In the genomic region with DNA sequence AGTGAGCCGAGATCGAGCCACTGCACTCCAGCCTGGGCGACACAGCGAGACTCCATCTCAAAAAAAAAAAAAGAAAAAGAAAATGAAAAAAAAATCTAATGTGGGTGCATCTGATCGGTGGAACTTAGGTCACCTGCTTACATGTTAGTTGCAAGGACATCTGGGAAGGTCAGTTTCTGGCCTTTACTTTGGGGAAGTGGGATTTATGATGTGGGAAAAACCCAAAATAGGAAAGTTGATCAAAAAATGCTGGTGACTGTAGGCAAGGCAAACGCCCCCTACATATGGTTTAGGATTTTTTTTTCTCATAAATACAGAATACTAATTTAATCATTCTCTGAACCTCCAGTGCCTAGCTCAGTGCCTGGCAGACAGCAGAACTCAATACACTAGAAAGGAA, we compare ENCODE assay signal across 18 cellular contexts.
DNase-seq lines count a peak whose midpoint lies in the region; ATAC-seq, FAIRE-seq and TF ChIP-seq lines count a peak whose summit lies in the region.
"Had no signal": no experiment of that assay in that cellular context is flagged by ENCODE, and none has a peak within 500 bp of the region (broad histone marks: within the 10 kb centered on the region; RNA-seq: fewer than 3 reads in every experiment).

No MANE protein-coding gene starts in this region.

- H4K91ac ChIP-seq in H9 (ENCODE audit: insufficient read length, low read depth, low read length) = no peak overlapping the region

- H3K36me3 Mint-ChIP-seq in neural crest cell (ENCODE audit: low read depth) = no peaks in the 10 kb centered on the region
- H3K36me3 Mint-ChIP-seq in H9 (ENCODE audit: insufficient read depth in 1 of 3, low read depth in 3 of 3) = no peaks in the 10 kb centered on the region

- H2AFZ ChIP-seq in K562 (ENCODE audit: low read depth, low read length) (peak overlapping the region; percentile 42; the same call in 1 of the 2 replicates), H9 (ENCODE audit: low read length) (no peak overlapping the region)

- TF ChIP-seq POLR2A in K562 (conservative IDR thresholded peaks at IDR 0.05) = no peak
- no peak for TF ChIP-seq POLR2A in Peyer's patch (IDR thresholded peaks at IDR 0.05)

- FAIRE-seq in K562 (lab: Jason Lieb, UNC) = no peak
- FAIRE-seq: D721Med, endothelial cell of umbilical vein had no signal

- in situ Hi-C loops in K562 (cut with MboI) = no loop called here

- no peak overlapping the region for H3K56ac ChIP-seq in H9 (ENCODE audit: insufficient read length, low read depth, low read length)

- no peaks in the 10 kb centered on the region for H4K20me1 ChIP-seq in BLaER1 treated with 17β-estradiol and CSF1 and Interleukin-3, amounts not matched to agents 10 nM and 100 nM
- no peaks in the 10 kb centered on the region for H4K20me1 ChIP-seq in K562 (replicated peaks; ENCODE audit: control insufficient read depth, insufficient read depth, low read length)
- no peaks in the 10 kb centered on the region for H4K20me1 ChIP-seq in H9 (ENCODE audit: control insufficient read depth, insufficient read depth, insufficient read length)

- H3K9me3 ChIP-seq in BLaER1 treated with 17β-estradiol and CSF1 and Interleukin-3, amounts not matched to agents 10 nM and 100 nM (replicated peaks in 1 of 11) = no peaks in the 10 kb centered on the region
- H3K9me3 ChIP-seq in HEK293 (ENCODE audit: control insufficient read depth, insufficient read depth, low read depth, low read length) = no peaks in the 10 kb centered on the region
- H3K9me3 ChIP-seq in K562 (replicated peaks; ENCODE audit: control insufficient read depth, insufficient read depth, low read depth, low read length) = no peaks in the 10 kb centered on the region
- no peaks in the 10 kb centered on the region for H3K9me3 ChIP-seq in Peyer's patch
- no peaks in the 10 kb centered on the region for H3K9me3 ChIP-seq in H9 (ENCODE audit: control insufficient read depth, low read depth, low read length)
- H3K9me3 ChIP-seq: body of pancreas, spleen, suprapubic skin had no signal

- no peak overlapping the region for H2BK15ac ChIP-seq in H9 (ENCODE audit: low read depth, low read length)

- 0 out of 22 replicates have a peak overlapping the region, but pooled peaks of 1 of the 11 experiments have one; percentile 4 for H3K9ac ChIP-seq in BLaER1 treated with 17β-estradiol and CSF1 and Interleukin-3, amounts not matched to agents 10 nM and 100 nM
- no peak overlapping the region for H3K9ac ChIP-seq in K562 (ENCODE audit: insufficient read depth in 1 of 2, low read depth in 2 of 2, low read length in 2 of 2)
- no peak overlapping the region for H3K9ac ChIP-seq in H9 (ENCODE audit: extremely low read depth, insufficient read length, low read length)

- DNase-seq in K562 (ENCODE audit: extremely low read depth in 1 of 4, low spot score in 3 of 4) (no peak), neural crest cell (ENCODE audit: low read depth, low spot score) (no peak), Peyer's patch (no peak), NCI-H82 treated with DMSO at 0.1 percent for 48 hours (lab: John Stamatoyannopoulos, UW; ENCODE audit: unreplicated experiment) (no peak), H9 (no peak)
- DNase-seq: activated CD4-positive, CD25-positive, alpha-beta regulatory T cell treated with anti-CD3 and anti-CD28 coated beads, Interleukin-2, amount 50 U/mL, for 72 hours; body of pancreas; GOT3; NCI-H146; spleen; T1000 had no signal

- 37% methylated on average over 3 of the region's 6 CpGs for WGBS in K562 (ENCODE audit: insufficient coverage, low coverage, missing lambda C conversion rate)
- WGBS in H9 (ENCODE audit: extremely low coverage, insufficient read length, low lambda C conversion rate) = no CpG with 5 or more reads among the region's 6 CpGs

- H3K27me3 Mint-ChIP-seq in neural crest cell (ENCODE audit: low read depth) (no peaks in the 10 kb centered on the region), H9 (ENCODE audit: low read depth) (no peaks in the 10 kb centered on the region)

- H2BK12ac ChIP-seq in H9 (ENCODE audit: insufficient read length, low read depth, low read length) = no peak overlapping the region

- POLR2A ChIA-PET in HEK293 (lab: Yijun Ruan, JAX) = no interaction called here
- POLR2A ChIA-PET in K562 (lab: Yijun Ruan, JAX) = no interaction called here

- no peak overlapping the region for H3K4ac ChIP-seq in H9 (ENCODE audit: low read depth, low read length)

- H3K9me1 ChIP-seq in K562 (ENCODE audit: control insufficient read depth, insufficient read depth, low read length) = no peaks in the 10 kb centered on the region

- H3K79me1 ChIP-seq in H9 (ENCODE audit: insufficient read depth, low read depth, low read length, poor library complexity, severe bottlenecking) = no peaks in the 10 kb centered on the region

- H3K14ac ChIP-seq in H9 (ENCODE audit: insufficient read depth, low read length) = no peak overlapping the region

- no peak overlapping the region for H4K5ac ChIP-seq in H9 (ENCODE audit: insufficient read length, low read depth, low read length)

- H3K23me2 ChIP-seq in H9 (ENCODE audit: insufficient read length, low read depth, low read length, poor library complexity, severe bottlenecking) = peaks cover 4% of the 10 kb centered on the region

- no peak for TF ChIP-seq CTCF in HEK293 (tag by site-specific recombination; IDR thresholded peaks at IDR 0.05)
- TF ChIP-seq CTCF in K562 (IDR thresholded peaks at IDR 0.05 in 2 of 3, conservative IDR thresholded peaks at IDR 0.05 in 1 of 3; ENCODE audit: insufficient read depth in 2 of 3, low read depth in 1 of 3, low read length in 3 of 3) = no peak
- no peak for TF ChIP-seq CTCF in neural crest cell (conservative IDR thresholded peaks at IDR 0.05)
- TF ChIP-seq CTCF in Peyer's patch (IDR thresholded peaks at IDR 0.05) = no peak
- TF ChIP-seq CTCF in H9 (conservative IDR thresholded peaks at IDR 0.05) = no peak

- H3K79me2 ChIP-seq in K562 (ENCODE audit: control insufficient read depth, insufficient read depth, low read length) (no peaks in the 10 kb centered on the region), H9 (ENCODE audit: insufficient read depth, low read length) (no peaks in the 10 kb centered on the region)

- H3K4me3 ChIP-seq in BLaER1 treated with 17β-estradiol and CSF1 and Interleukin-3, amounts not matched to agents 10 nM and 100 nM = no peak overlapping the region
- H3K4me3 ChIP-seq in HEK293 (ENCODE audit: low read depth, low read length) (no peak overlapping the region), K562 (no peak overlapping the region), Peyer's patch (no peak overlapping the region)
- H3K4me3 ChIP-seq: body of pancreas, coronary artery, spleen, suprapubic skin had no signal

- ATAC-seq in K562 (no peak), GM19023 (IDR thresholded peaks at IDR 0.05; ENCODE audit: unreplicated experiment) (no peak)
- ATAC-seq: body of pancreas had no signal

- CTCF ChIA-PET in HEK293 (lab: Yijun Ruan, JAX) = interaction anchor here (0.6 to 1.7 kb wide), 2 partner anchors 22 to 27 kb away, joined by 3 to 4 read pairs; no protein-coding TSS in a partner anchor
- CTCF ChIA-PET in K562 (lab: Yijun Ruan, JAX; ENCODE audit: low intra/inter-chr PET ratio) = no interaction called here

- no peak overlapping the region for H3T11ph ChIP-seq in H9 (ENCODE audit: low read length)

- peaks cover 37% of the 10 kb centered on the region for H3K4me1 Mint-ChIP-seq in neural crest cell
- peaks cover 48 to 53% of the 10 kb centered on the region in 2 experiments for H3K4me1 Mint-ChIP-seq in H9

- no peak overlapping the region for H2AK5ac ChIP-seq in H9 (ENCODE audit: insufficient read length, low read length)

- intact Hi-C loops in K562 (cut with micrococcal nuclease) = loop anchor here (5.0 kb wide), 1 partner anchor 72 kb away; a partner anchor contains a TSS

- peaks cover 55 to 73% (median 60%) of the 10 kb centered on the region in 10 experiments for H3K4me1 ChIP-seq in BLaER1 treated with 17β-estradiol and CSF1 and Interleukin-3, amounts not matched to agents 10 nM and 100 nM
- H3K4me1 ChIP-seq in HEK293 (ENCODE audit: control insufficient read depth, insufficient read depth, low read length) (peaks cover 26% of the 10 kb centered on the region), K562 (replicated peaks in 1 of 2; ENCODE audit: control insufficient read depth in 2 of 2, insufficient read depth in 2 of 2, low read length in 2 of 2) (peaks cover 36 to 42% of the 10 kb centered on the region in 2 experiments), Peyer's patch (peaks cover 0 to 37% (median 10%) of the 10 kb centered on the region in 4 donors), H9 (ENCODE audit: insufficient read depth, low read length) (peaks cover 10% of the 10 kb centered on the region)

- TF ChIP-seq RAD21 in K562 (CRISPR knock-in tag; conservative IDR thresholded peaks at IDR 0.05 in 1 of 2, IDR thresholded peaks at IDR 0.05 in 1 of 2) = no peak

- no peaks in the 10 kb centered on the region for H3K27me3 ChIP-seq in BLaER1 treated with 17β-estradiol and CSF1 and Interleukin-3, amounts not matched to agents 10 nM and 100 nM
- H3K27me3 ChIP-seq in K562 (ENCODE audit: control insufficient read depth in 2 of 2, insufficient read depth in 2 of 2, low read length in 2 of 2) = no peaks in the 10 kb centered on the region
- H3K27me3 ChIP-seq in Peyer's patch = no peaks in the 10 kb centered on the region
- no peaks in the 10 kb centered on the region for H3K27me3 ChIP-seq in H9 (ENCODE audit: insufficient read depth, low read length)
- H3K27me3 ChIP-seq: body of pancreas, spleen, suprapubic skin had no signal

- H3K18ac ChIP-seq in H9 (ENCODE audit: insufficient read length, low read depth, low read length) = no peak overlapping the region

- no peak overlapping the region for H2BK20ac ChIP-seq in H9 (ENCODE audit: low read depth, low read length, poor library complexity, severe bottlenecking)

- H2BK120ac ChIP-seq in H9 (ENCODE audit: low read depth, low read length, poor library complexity, severe bottlenecking) = no peak overlapping the region

- peak overlapping the region; percentile 91 to 99 (median 96) for H3K4me2 ChIP-seq in BLaER1 treated with 17β-estradiol and CSF1 and Interleukin-3, amounts not matched to agents 10 nM and 100 nM
- no peak overlapping the region; the same call in 1 of the 2 replicates for H3K4me2 ChIP-seq in K562 (ENCODE audit: insufficient read depth, low read length)
- H3K4me2 ChIP-seq in H9 (ENCODE audit: insufficient read depth, insufficient read length, low read length) = no peak overlapping the region

- peak overlapping the region in 4 of 11 experiments; percentile 4 to 91 (median 44); a peak in 6 of 22 replicates for H3K27ac ChIP-seq in BLaER1 treated with 17β-estradiol and CSF1 and Interleukin-3, amounts not matched to agents 10 nM and 100 nM
- H3K27ac ChIP-seq in HEK293 (ENCODE audit: extremely low read depth, low read depth, low read length) (no peak overlapping the region), K562 (ENCODE audit: extremely low read depth, low read depth, low read length) (no peak overlapping the region), Peyer's patch (no peak overlapping the region), H9 (ENCODE audit: insufficient read length, low read depth, low read length) (no peak overlapping the region)
- H3K27ac ChIP-seq: body of pancreas, coronary artery, suprapubic skin had no signal

- H3K9me3 Mint-ChIP-seq in neural crest cell (no peaks in the 10 kb centered on the region), H9 (no peaks in the 10 kb centered on the region)

- H3K36me3 ChIP-seq in BLaER1 treated with 17β-estradiol and CSF1 and Interleukin-3, amounts not matched to agents 10 nM and 100 nM = no peaks in the 10 kb centered on the region
- H3K36me3 ChIP-seq in HEK293 (ENCODE audit: control insufficient read depth in 2 of 2, insufficient read depth in 1 of 2, low read length in 2 of 2) (no peaks in the 10 kb centered on the region), K562 (ENCODE audit: control insufficient read depth, insufficient read depth, low read length) (no peaks in the 10 kb centered on the region), Peyer's patch (no peaks in the 10 kb centered on the region)
- H3K36me3 ChIP-seq: spleen, suprapubic skin had no signal

- H3K23ac ChIP-seq in H9 (ENCODE audit: insufficient read length, low read depth, low read length) = no peak overlapping the region

- no peak overlapping the region for H4K8ac ChIP-seq in H9 (replicated peaks; ENCODE audit: insufficient read length, low read depth, low read length)

- H3K27ac Mint-ChIP-seq in neural crest cell (ENCODE audit: unreplicated experiment) (peak overlapping the region; percentile 28), H9 (no peak overlapping the region)

- no peak for TF ChIP-seq EP300 in K562 (IDR thresholded peaks at IDR 0.05; ENCODE audit: low read length)

- no peak overlapping the region for H2BK5ac ChIP-seq in H9 (ENCODE audit: insufficient read length, low read length)

- no TSS peak for BruUV-seq in K562 (replicated peaks; lab: Mats Ljungman, UMichigan)

- H3K4me3 Mint-ChIP-seq in neural crest cell (no peak overlapping the region), H9 (no peak overlapping the region)

Comparison
In these comparisons a context has a peak if more than half of its experiments do, and no peak if none do; other contexts are left out.
1. H3K4me2 ChIP-seq: peak in BLaER1 treated with 17β-estradiol and CSF1 and Interleukin-3, amounts not matched to agents 10 nM and 100 nM (11 of 11); none in K562 (single experiment) and H9 (single experiment).